In the genomic region with DNA sequence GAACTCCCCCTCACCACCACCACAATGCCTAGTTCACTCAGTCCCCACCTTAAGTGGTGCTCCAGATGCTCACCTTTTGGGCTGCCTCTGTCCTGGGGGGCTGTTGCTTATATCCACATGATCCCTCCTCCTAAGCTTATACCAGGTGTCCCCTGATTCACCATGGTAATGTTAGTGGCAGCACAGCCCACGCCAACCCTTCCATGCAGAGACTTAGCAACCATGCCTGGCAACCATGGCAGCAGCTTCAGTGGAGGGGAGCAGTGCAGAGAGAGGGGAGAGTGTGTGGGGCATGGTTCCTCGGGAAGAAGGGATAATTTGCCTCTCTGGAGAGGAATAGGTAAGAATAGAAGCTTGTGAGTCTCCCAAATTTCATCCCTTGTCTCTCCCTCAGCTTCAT, we compare ENCODE assay signal across 17 cellular contexts. TPM values are rescaled to one million over a fixed set of nuclear protein-coding genes. Genes with fewer than 3 reads are reported as not detected.
A peak's percentile ranks its signal among the peaks of the same experiment; 100 is the strongest.
DNase-seq lines count a peak whose midpoint lies in the region; ATAC-seq and TF ChIP-seq lines count a peak whose summit lies in the region.
"Had no signal": no experiment of that assay in that cellular context is flagged by ENCODE, and none has a peak within 500 bp of the region (broad histone marks: within the 10 kb centered on the region; RNA-seq: fewer than 3 reads in every experiment).

No MANE protein-coding gene starts in this region.

- intact Hi-C loops in left ventricle myocardium inferior (cut with micrococcal nuclease) (no loop called here), Right ventricle myocardium superior (cut with DNase I) (no loop called here)

- no peak overlapping the region for H2AFZ ChIP-seq in OCI-LY1 (ENCODE audit: low read length)

- H3K27ac ChIP-seq in left ventricle myocardium inferior (replicated peaks) (peak overlapping the region; percentile 50), OCI-LY1 (ENCODE audit: low read depth, low read length, poor library complexity, severe bottlenecking) (no peak overlapping the region)

- peaks cover 21 to 25% (median 24%) of the 10 kb centered on the region in 3 donors for H3K27me3 Mint-ChIP-seq in immature natural killer cell (ENCODE audit: low read depth in 3 of 3)

- H3K36me3 ChIP-seq in left ventricle myocardium inferior (peaks cover 48% of the 10 kb centered on the region), OCI-LY1 (ENCODE audit: insufficient read depth, low read length) (peaks cover 30% of the 10 kb centered on the region; the same call in 1 of the 2 replicates)

- peak overlapping the region; percentile 99; the same call in 1 of the 2 replicates for H3K4me2 ChIP-seq in OCI-LY1 (ENCODE audit: low read length)

- no peak for TF ChIP-seq CTCF in left ventricle myocardium inferior (IDR thresholded peaks at IDR 0.05; ENCODE audit: borderline replicate concordance)
- TF ChIP-seq CTCF in OCI-LY1 (IDR thresholded peaks at IDR 0.05; ENCODE audit: low read length) = no peak

- no peaks in the 10 kb centered on the region for H3K9me2 ChIP-seq in OCI-LY1 (ENCODE audit: low read depth, low read length)

- H3F3A ChIP-seq in OCI-LY1 (ENCODE audit: insufficient read depth, low read length) = no peaks in the 10 kb centered on the region

- ATAC-seq in Right ventricle myocardium superior (ENCODE audit: poor library complexity) = no peak
- ATAC-seq in HG02571 (IDR thresholded peaks at IDR 0.05; ENCODE audit: unreplicated experiment) = no peak
- no peak for ATAC-seq in activated naive CD4-positive, alpha-beta T cell treated with anti-CD3 and anti-CD28 coated beads, Interleukin-2, amount 50 U/mL, for 72 hours
- ATAC-seq: esophagus mucosa had no signal

- DNase-seq in left ventricle myocardium inferior (no peak), Right ventricle myocardium superior (no peak), immature natural killer cell (no peak), superior temporal gyrus (ENCODE audit: extremely low spot score) (peak; percentile 54), NCI-H1694 treated with DMSO at 0.1 percent for 48 hours (lab: John Stamatoyannopoulos, UW) (no peak)
- no peak for DNase-seq in activated naive CD4-positive, alpha-beta T cell treated with anti-CD3 and anti-CD28 coated beads, Interleukin-2, amount 50 U/mL, for 72 hours (ENCODE audit: low spot score in 2 of 2)
- DNase-seq: KG1; mammary epithelial cell; NCI-H2081 treated with DMSO at 0.1 percent for 48 hours; stimulated activated CD4-positive, alpha-beta T cell treated with anti-CD3 and anti-CD28 coated beads, Interleukin-2, amount 100 ng/mL, for 48 hours; T1000 had no signal

- H3K79me2 ChIP-seq in OCI-LY1 (ENCODE audit: insufficient read depth, low read length) = no peaks in the 10 kb centered on the region

- H3K9ac ChIP-seq in OCI-LY1 (ENCODE audit: low read length) = no peak overlapping the region; the same call in 1 of the 2 replicates

- H3K4me3 ChIP-seq in left ventricle myocardium inferior = peak overlapping the region; percentile 69
- H3K4me3 ChIP-seq in OCI-LY1 (ENCODE audit: low read depth, low read length, poor library complexity, severe bottlenecking) = peak overlapping the region; percentile 70

- no peaks in the 10 kb centered on the region for H3K9me3 ChIP-seq in left ventricle myocardium inferior (replicated peaks)
- H3K9me3 ChIP-seq in OCI-LY1 (ENCODE audit: low read length) = no peaks in the 10 kb centered on the region

- H3K9me3 Mint-ChIP-seq in immature natural killer cell = no peaks in the 10 kb centered on the region
- no peaks in the 10 kb centered on the region for H3K9me3 Mint-ChIP-seq in activated naive CD4-positive, alpha-beta T cell treated with anti-CD3 and anti-CD28 coated beads, Interleukin-2, amount 50 U/mL, for 72 hours
- H3K9me3 Mint-ChIP-seq: activated naive CD4-positive, alpha-beta T cell treated with anti-CD3 and anti-CD28 coated beads for 36 hours; stimulated activated memory B cell treated with anti-CD40 and anti-IgM and Interleukin-4, amounts not matched to agents 10 μg/mL and 1 μg/mL and 100 μg/mL, for 72 hours had no signal

- H3K27me3 ChIP-seq in left ventricle myocardium inferior (ENCODE audit: low read depth) = peaks cover 53% of the 10 kb centered on the region
- H3K27me3 ChIP-seq in OCI-LY1 (ENCODE audit: insufficient read depth, low read length) = no peaks in the 10 kb centered on the region

- H3K4me1 ChIP-seq in left ventricle myocardium inferior = peaks cover 54% of the 10 kb centered on the region
- H3K4me1 ChIP-seq in OCI-LY1 (ENCODE audit: insufficient read depth, low read length, severe bottlenecking) = peaks cover 42% of the 10 kb centered on the region

- H3K4me1 Mint-ChIP-seq in immature natural killer cell = peaks cover 29 to 32% of the 10 kb centered on the region in 2 donors

- no peaks in the 10 kb centered on the region for H4K20me1 ChIP-seq in OCI-LY1 (ENCODE audit: insufficient read depth, low read length)

- peak overlapping the region in 4 of 5 donors; percentile 47 to 83 (median 63) for H3K4me3 Mint-ChIP-seq in immature natural killer cell

- H3K27ac Mint-ChIP-seq in immature natural killer cell = no peak overlapping the region
- no peak overlapping the region for H3K27ac Mint-ChIP-seq in activated naive CD4-positive, alpha-beta T cell treated with anti-CD3 and anti-CD28 coated beads, Interleukin-2, amount 50 U/mL, for 72 hours
- H3K27ac Mint-ChIP-seq: activated naive CD4-positive, alpha-beta T cell treated with anti-CD3 and anti-CD28 coated beads for 36 hours had no signal

- H3K36me3 Mint-ChIP-seq in immature natural killer cell = peaks cover 37 to 52% (median 37%) of the 10 kb centered on the region in 3 donors
- peaks cover 18 to 42% of the 10 kb centered on the region in 2 donors for H3K36me3 Mint-ChIP-seq in activated naive CD4-positive, alpha-beta T cell treated with anti-CD3 and anti-CD28 coated beads, Interleukin-2, amount 50 U/mL, for 72 hours

RNA-seq across cellular contexts. Expression of a gene that starts 1.2 kb away (rescaled TPM):
- 1.4 TPM for total RNA-seq in left ventricle myocardium inferior
- total RNA-seq in Right ventricle myocardium superior = 0.78 TPM
- not detected for polyA plus RNA-seq in immature natural killer cell
- 1 to 10 TPM in 1 of 2 donors, under 1 TPM in 1; 0.07 to 1.1 TPM for total RNA-seq in activated naive CD4-positive, alpha-beta T cell treated with anti-CD3 and anti-CD28 coated beads, Interleukin-2, amount 50 U/mL, for 72 hours

RNA-seq across cellular contexts. Expression of a gene that starts 18.2 kb away (rescaled TPM):
- total RNA-seq in left ventricle myocardium inferior = 104 TPM
- 92.8 TPM for total RNA-seq in Right ventricle myocardium superior
- 10 to 100 TPM; 58.5 to 75.3 (median 69.1) TPM for polyA plus RNA-seq in immature natural killer cell
- 10 to 100 TPM; 52.5 to 58.7 TPM for total RNA-seq in activated naive CD4-positive, alpha-beta T cell treated with anti-CD3 and anti-CD28 coated beads, Interleukin-2, amount 50 U/mL, for 72 hours

RNA-seq across cellular contexts. Expression of a gene that starts 22.2 kb away (rescaled TPM):
- total RNA-seq in left ventricle myocardium inferior (not detected), Right ventricle myocardium superior (not detected)
- 1 to 10 TPM in 1 of 3 donors, under 1 TPM in 1, not detected in 1; 0.86 to 1.2 TPM for polyA plus RNA-seq in immature natural killer cell
- under 1 TPM in 1 of 2 donors, not detected in 1; 0.27 TPM for total RNA-seq in activated naive CD4-positive, alpha-beta T cell treated with anti-CD3 and anti-CD28 coated beads, Interleukin-2, amount 50 U/mL, for 72 hours
- total RNA-seq: activated naive CD4-positive, alpha-beta T cell treated with anti-CD3 and anti-CD28 coated beads for 36 hours; esophagus mucosa; G401; mammary epithelial cell had no signal
- polyA plus RNA-seq: mammary epithelial cell had no signal

RNA-seq across cellular contexts. Expression of a gene that starts 28.8 kb away (rescaled TPM):
- total RNA-seq in left ventricle myocardium inferior = 0.44 TPM
- total RNA-seq in Right ventricle myocardium superior = 0.40 TPM
- under 1 TPM in 2 of 3 donors, not detected in 1; 0.45 to 0.68 TPM for polyA plus RNA-seq in immature natural killer cell
- 1 to 10 TPM in 1 of 2 donors, not detected in 1; 1.4 TPM for total RNA-seq in activated naive CD4-positive, alpha-beta T cell treated with anti-CD3 and anti-CD28 coated beads, Interleukin-2, amount 50 U/mL, for 72 hours
- total RNA-seq: activated naive CD4-positive, alpha-beta T cell treated with anti-CD3 and anti-CD28 coated beads for 36 hours had no signal

RNA-seq across cellular contexts. Expression of a gene that starts 43.1 kb away (rescaled TPM):
- total RNA-seq in left ventricle myocardium inferior (49.6 TPM), Right ventricle myocardium superior (43.7 TPM)
- 10 to 100 TPM; 31.2 to 40.7 (median 37.2) TPM for polyA plus RNA-seq in immature natural killer cell
- total RNA-seq in activated naive CD4-positive, alpha-beta T cell treated with anti-CD3 and anti-CD28 coated beads, Interleukin-2, amount 50 U/mL, for 72 hours = 100 to 1,000 TPM in 1 of 2 donors, 10 to 100 TPM in 1; 49.7 to 132 TPM
